Comparison of ENCODE assay signal across 23 cellular contexts in the genomic region with DNA sequence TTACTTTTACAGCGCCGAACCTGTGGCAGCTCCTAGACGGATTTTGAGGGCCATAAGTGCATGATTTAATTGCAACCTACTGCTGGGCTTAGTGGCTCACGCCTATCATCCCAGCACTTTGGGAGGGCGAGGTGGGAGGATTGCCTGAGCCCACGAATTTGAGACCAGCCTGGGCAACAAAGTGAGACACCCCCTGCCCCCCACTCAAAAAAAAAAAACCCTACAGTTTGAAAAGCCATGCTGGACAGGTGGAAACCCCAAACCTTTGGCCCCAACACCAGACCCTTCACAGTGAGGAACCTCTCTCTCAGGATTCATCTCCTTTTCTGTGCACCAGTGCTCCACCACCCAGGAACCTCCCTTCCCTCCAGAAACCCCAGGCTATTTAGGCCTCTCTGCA. TPM values are rescaled to one million over a fixed set of nuclear protein-coding genes. Genes with fewer than 3 reads are reported as not detected.
DNase-seq lines count a peak whose midpoint lies in the region; ATAC-seq and TF ChIP-seq lines count a peak whose summit lies in the region.
"Had no signal": no experiment of that assay in that cellular context is flagged by ENCODE, and none has a peak within 500 bp of the region (broad histone marks: within the 10 kb centered on the region; RNA-seq: fewer than 3 reads in every experiment).

No MANE protein-coding gene starts in this region.

- H3K4me1 ChIP-seq in OCI-LY7 (ENCODE audit: insufficient read depth, low read length, poor library complexity, severe bottlenecking) = peaks cover 35% of the 10 kb centered on the region
- peaks cover 11% of the 10 kb centered on the region for H3K4me1 ChIP-seq in hepatocyte (ENCODE audit: insufficient read depth)
- H3K4me1 ChIP-seq: colonic mucosa had no signal

- H3K9me2 ChIP-seq in OCI-LY7 (ENCODE audit: insufficient read depth, low read length) (no peaks in the 10 kb centered on the region), hepatocyte (replicated peaks; ENCODE audit: insufficient read depth) (no peaks in the 10 kb centered on the region)

- no peak overlapping the region for H3K27ac ChIP-seq in OCI-LY7 (ENCODE audit: low read depth, low read length, poor library complexity, severe bottlenecking)
- H3K27ac ChIP-seq in hepatocyte = no peak overlapping the region
- H3K27ac ChIP-seq: colonic mucosa had no signal

- peak overlapping the region; percentile 89 to 95 for H3K4me3 Mint-ChIP-seq in activated T-cell treated with anti-CD3 and anti-CD28 coated beads, Interleukin-2, amount 50 U/mL, for 72 hours
- no peak overlapping the region for H3K4me3 Mint-ChIP-seq in stimulated activated memory B cell treated with anti-CD40 and anti-IgM and Interleukin-4, amounts not matched to agents 10 μg/mL and 1 μg/mL and 100 μg/mL, for 72 hours

- CTCF ChIA-PET in OCI-LY7 (lab: Charles Lee; ENCODE audit: unreplicated experiment) = no interaction called here

- no peak for DNase-seq in activated T-cell treated with anti-CD3 and anti-CD28 coated beads, Interleukin-2, amount 50 U/mL, for 72 hours
- DNase-seq in activated T-cell treated with anti-CD3 and anti-CD28 coated beads for 4 hours (no peak), OCI-LY7 (ENCODE audit: low spot score) (no peak), hepatocyte (ENCODE audit: low spot score) (no peak), T-helper 1 cell (no peak), kidney tubule cell (ENCODE audit: low spot score) (no peak)
- DNase-seq: ACHN; activated CD4-positive, alpha-beta memory T cell treated with anti-CD3 and anti-CD28 coated beads for 36 hours; aorta; Caco-2; colonic mucosa; GF-D8; Kasumi-1; mesendoderm; NCI-H1436 treated with DMSO at 0.1 percent for 48 hours; NCI-H446; occipital lobe; SIG-M5; sigmoid colon; tibial artery had no signal

- H3K36me3 ChIP-seq in OCI-LY7 (ENCODE audit: insufficient read depth, low read length) (peaks cover 34% of the 10 kb centered on the region), hepatocyte (replicated peaks; ENCODE audit: insufficient read depth, low read depth) (no peaks in the 10 kb centered on the region)
- H3K36me3 ChIP-seq: colonic mucosa, sigmoid colon, tibial artery had no signal

- ATAC-seq in activated T-cell treated with anti-CD3 and anti-CD28 coated beads, Interleukin-2, amount 50 U/mL, for 72 hours (replicated peaks in 1 of 2) = no peak
- ATAC-seq in stimulated activated memory B cell treated with anti-CD40 and anti-IgM and Interleukin-4, amounts not matched to agents 10 μg/mL and 1 μg/mL and 100 μg/mL, for 72 hours = no peak
- no peak for ATAC-seq in HG03135 (IDR thresholded peaks at IDR 0.05; ENCODE audit: unreplicated experiment)

- H3K9me3 Mint-ChIP-seq in activated T-cell treated with anti-CD3 and anti-CD28 coated beads, Interleukin-2, amount 50 U/mL, for 72 hours = no peaks in the 10 kb centered on the region
- H3K9me3 Mint-ChIP-seq in stimulated activated memory B cell treated with anti-CD40 and anti-IgM and Interleukin-4, amounts not matched to agents 10 μg/mL and 1 μg/mL and 100 μg/mL, for 72 hours = no peaks in the 10 kb centered on the region
- H3K9me3 Mint-ChIP-seq: activated CD4-positive, alpha-beta memory T cell treated with anti-CD3 and anti-CD28 coated beads for 36 hours; activated T-helper 1 cell treated with anti-CD3 and anti-CD28 coated beads, Interleukin-12 subunit alpha, Interleukin-12 subunit beta, Interleukin-2, Interleukin-4 antibody, amounts not matched to agents 30 ng/mL and 10 ng/mL and 1 ng/mL, durations not matched to agents 14 hours and 24 hours and 36 hours had no signal

- H3K79me2 ChIP-seq in OCI-LY7 (ENCODE audit: insufficient read depth, low read depth, low read length) (peaks cover 37% of the 10 kb centered on the region), hepatocyte (peaks cover 29% of the 10 kb centered on the region)

- H4K20me1 ChIP-seq in OCI-LY7 (ENCODE audit: insufficient read depth, low read length) = peaks cover 13% of the 10 kb centered on the region; the same call in 1 of the 2 replicates
- H4K20me1 ChIP-seq in hepatocyte (ENCODE audit: insufficient read depth, poor library complexity, severe bottlenecking) = no peaks in the 10 kb centered on the region

- H2AFZ ChIP-seq in OCI-LY7 (ENCODE audit: low read length) (peak overlapping the region; percentile 89; the same call in 1 of the 2 replicates), hepatocyte (peak overlapping the region; percentile 82)

- no peaks in the 10 kb centered on the region for H3K27me3 ChIP-seq in hepatocyte
- H3K27me3 ChIP-seq: colonic mucosa, tibial artery had no signal

- peaks cover 25% of the 10 kb centered on the region for H3K4me1 Mint-ChIP-seq in activated T-cell treated with anti-CD3 and anti-CD28 coated beads, Interleukin-2, amount 50 U/mL, for 72 hours (ENCODE audit: low read depth)
- peaks cover 15% of the 10 kb centered on the region for H3K4me1 Mint-ChIP-seq in stimulated activated memory B cell treated with anti-CD40 and anti-IgM and Interleukin-4, amounts not matched to agents 10 μg/mL and 1 μg/mL and 100 μg/mL, for 72 hours

- no peaks in the 10 kb centered on the region for H3K9me3 ChIP-seq in OCI-LY7 (ENCODE audit: low read length)
- no peaks in the 10 kb centered on the region for H3K9me3 ChIP-seq in hepatocyte (ENCODE audit: low read depth)
- H3K9me3 ChIP-seq: Caco-2, colonic mucosa, sigmoid colon, tibial artery had no signal

- WGBS in hepatocyte (ENCODE audit: low lambda C conversion rate, missing lambda C conversion rate) = 85% methylated on average over 6 of the region's 6 CpGs

- H3K4me2 ChIP-seq in OCI-LY7 (ENCODE audit: low read length) (peak overlapping the region; percentile 67), hepatocyte (no peak overlapping the region)

- TF ChIP-seq CTCF in OCI-LY7 (conservative IDR thresholded peaks at IDR 0.05; ENCODE audit: low read length) = no peak
- no peak for TF ChIP-seq CTCF in hepatocyte (IDR thresholded peaks at IDR 0.05; ENCODE audit: poor library complexity)

- H3K27me3 Mint-ChIP-seq in activated T-cell treated with anti-CD3 and anti-CD28 coated beads, Interleukin-2, amount 50 U/mL, for 72 hours (ENCODE audit: low read depth) = no peaks in the 10 kb centered on the region
- peaks cover 16% of the 10 kb centered on the region for H3K27me3 Mint-ChIP-seq in stimulated activated memory B cell treated with anti-CD40 and anti-IgM and Interleukin-4, amounts not matched to agents 10 μg/mL and 1 μg/mL and 100 μg/mL, for 72 hours

- POLR2A ChIA-PET in OCI-LY7 (lab: Charles Lee) = interaction anchor here (0.6 to 3.2 kb wide), 3 partner anchors 34 to 250 kb away, joined by 3 to 15 read pairs (median 4); partner anchors contain the start of genes CAMP, CCDC51 and TMA7

- H3K4me3 ChIP-seq in OCI-LY7 (ENCODE audit: low read depth, low read length, poor library complexity, severe bottlenecking) (peak overlapping the region; percentile 63), hepatocyte (no peak overlapping the region)

- peaks cover 10 to 26% of the 10 kb centered on the region in 2 donors for H3K36me3 Mint-ChIP-seq in activated T-cell treated with anti-CD3 and anti-CD28 coated beads, Interleukin-2, amount 50 U/mL, for 72 hours (ENCODE audit: insufficient read depth in 2 of 2)
- peaks cover 10% of the 10 kb centered on the region for H3K36me3 Mint-ChIP-seq in stimulated activated memory B cell treated with anti-CD40 and anti-IgM and Interleukin-4, amounts not matched to agents 10 μg/mL and 1 μg/mL and 100 μg/mL, for 72 hours

- H3K27ac Mint-ChIP-seq in activated T-cell treated with anti-CD3 and anti-CD28 coated beads, Interleukin-2, amount 50 U/mL, for 72 hours = no peak overlapping the region
- peak overlapping the region; percentile 42 for H3K27ac Mint-ChIP-seq in stimulated activated memory B cell treated with anti-CD40 and anti-IgM and Interleukin-4, amounts not matched to agents 10 μg/mL and 1 μg/mL and 100 μg/mL, for 72 hours

- intact Hi-C loops in OCI-LY7 (cut with micrococcal nuclease; ENCODE audit: unreplicated experiment) = loop anchor here (2.0 kb wide), 1 partner anchor 111 kb away; the partner anchor contains the start of gene NME6

- BruUV-seq in OCI-LY7 (replicated peaks; lab: Mats Ljungman, UMichigan) = no TSS peak

RNA-seq across cellular contexts. Expression of gene CDC25A, which starts 1.1 kb away (rescaled TPM):
- 10 to 100 TPM; 27.8 to 31.6 TPM for total RNA-seq in activated T-cell treated with anti-CD3 and anti-CD28 coated beads, Interleukin-2, amount 50 U/mL, for 72 hours
- total RNA-seq in OCI-LY7 (2014; rRNA removed; shearing (Covaris generic)) = 74.5 and 83.4 TPM in 2 replicates
- total RNA-seq in OCI-LY7 (2022) (72.9 and 75.4 TPM in 2 replicates), hepatocyte (5.3 and 7.9 TPM in 2 replicates)
- polyA plus RNA-seq in hepatocyte = 3.7 and 5.5 TPM in 2 replicates

RNA-seq across cellular contexts. Expression of gene CAMP, which starts 34.0 kb away (rescaled TPM):
- not detected for total RNA-seq in activated T-cell treated with anti-CD3 and anti-CD28 coated beads, Interleukin-2, amount 50 U/mL, for 72 hours
- 18.2 and 34.6 TPM in 2 replicates for total RNA-seq in OCI-LY7 (2014; rRNA removed; shearing (Covaris generic))
- 33.6 and 56.8 TPM in 2 replicates for total RNA-seq in OCI-LY7 (2022)
- not detected in 2 replicates for total RNA-seq in hepatocyte
- 0.36 TPM in 1 of 2 replicates, not detected in the other for polyA plus RNA-seq in hepatocyte
- total RNA-seq: activated CD4-positive, alpha-beta memory T cell treated with anti-CD3 and anti-CD28 coated beads for 36 hours; activated T-helper 1 cell treated with anti-CD3 and anti-CD28 coated beads, Interleukin-12 subunit alpha, Interleukin-12 subunit beta, Interleukin-2, Interleukin-4 antibody, amounts not matched to agents 30 ng/mL and 10 ng/mL and 1 ng/mL, durations not matched to agents 14 hours and 24 hours and 36 hours; Caco-2; colonic mucosa; occipital lobe had no signal

RNA-seq across cellular contexts. Expression of gene ZNF589, which starts 51.6 kb away (rescaled TPM):
- 10 to 100 TPM; 26.0 to 39.7 TPM for total RNA-seq in activated T-cell treated with anti-CD3 and anti-CD28 coated beads, Interleukin-2, amount 50 U/mL, for 72 hours
- 61.4 and 62.4 TPM in 2 replicates for total RNA-seq in OCI-LY7 (2014; rRNA removed; shearing (Covaris generic))
- 82.0 and 83.5 TPM in 2 replicates for total RNA-seq in OCI-LY7 (2022)
- 3.5 and 6.3 TPM in 2 replicates for total RNA-seq in hepatocyte
- polyA plus RNA-seq in hepatocyte = 3.9 and 4.2 TPM in 2 replicates

Comparison
In these comparisons a context has a peak if more than half of its experiments do, and no peak if none do; other contexts are left out.
1. RNA of gene CAMP, which starts 34.0 kb away (total RNA-seq): 18.2 to 56.8 TPM in OCI-LY7; not detected in activated T-cell treated with anti-CD3 and anti-CD28 coated beads, Interleukin-2, amount 50 U/mL, for 72 hours and not detected in hepatocyte; every median in the first group is over 10 times any median in the second.